ENCODE assay signal across 15 cellular contexts in genomic region chr6:109296305-109296915, GRCh38.
DNase-seq lines count a peak whose midpoint lies in the region; FAIRE-seq and TF ChIP-seq lines count a peak whose summit lies in the region.
"Had no signal": no experiment of that assay in that cellular context is flagged by ENCODE, and none has a peak within 500 bp of the region (broad histone marks: within the 10 kb centered on the region; RNA-seq: fewer than 3 reads in every experiment).

No MANE protein-coding gene starts in this region.

- TF ChIP-seq CTCF in 22Rv1 (IDR thresholded peaks at IDR 0.05) (no peak), esophagus squamous epithelium (IDR thresholded peaks at IDR 0.05) (no peak)

- no peaks in the 10 kb centered on the region for H3K4me1 Mint-ChIP-seq in activated naive CD4-positive, alpha-beta T cell treated with anti-CD3 and anti-CD28 coated beads, Interleukin-2, amount 10 ng/mL, durations not matched to agents 7 days and 5 days

- H3K27ac ChIP-seq in 22Rv1 (peak overlapping the region; percentile 43), esophagus squamous epithelium (no peak overlapping the region)
- H3K27ac ChIP-seq: heart left ventricle, neural progenitor cell had no signal

- H3K27ac Mint-ChIP-seq in activated naive CD4-positive, alpha-beta T cell treated with anti-CD3 and anti-CD28 coated beads, Interleukin-2, amount 10 ng/mL, durations not matched to agents 7 days and 5 days = no peak overlapping the region
- H3K27ac Mint-ChIP-seq: neural progenitor cell; T-helper 1 cell treated with Interleukin-12 subunit alpha and Interleukin-12 subunit beta and Interleukin-4 antibody, amounts not matched to agents 30 μg/mL and 1 μg/mL, for 36 hours had no signal

- H3K9me3 Mint-ChIP-seq in activated naive CD4-positive, alpha-beta T cell treated with anti-CD3 and anti-CD28 coated beads, Interleukin-2, amount 10 ng/mL, durations not matched to agents 7 days and 5 days = no peaks in the 10 kb centered on the region
- H3K9me3 Mint-ChIP-seq: neural progenitor cell; T-helper 1 cell treated with Interleukin-12 subunit alpha and Interleukin-12 subunit beta and Interleukin-4 antibody, amounts not matched to agents 30 μg/mL and 1 μg/mL, for 36 hours had no signal

- H3K9me3 ChIP-seq in esophagus squamous epithelium = no peaks in the 10 kb centered on the region
- H3K9me3 ChIP-seq: heart left ventricle had no signal

- DNase-seq in NCI-H128 (lab: John Stamatoyannopoulos, UW; ENCODE audit: unreplicated experiment) = peak; percentile 57
- DNase-seq in NCI-H748 (lab: John Stamatoyannopoulos, UW; ENCODE audit: unreplicated experiment) = peak; percentile 95
- no peak for DNase-seq in activated naive CD4-positive, alpha-beta T cell treated with anti-CD3 and anti-CD28 coated beads, Interleukin-2, amount 10 ng/mL, durations not matched to agents 7 days and 5 days
- DNase-seq in NCI-H2171 treated with DMSO at 0.1 percent for 48 hours (lab: John Stamatoyannopoulos, UW) = no peak
- DNase-seq in middle frontal gyrus (ENCODE audit: extremely low spot score, low spot score) = no peak
- DNase-seq in esophagus squamous epithelium (lab: John Stamatoyannopoulos, UW) = no peak
- DNase-seq: activated effector memory CD4-positive, alpha-beta T cell treated with anti-CD3 and anti-CD28 coated beads, Interleukin-2, amount 50 U/mL, for 16 hours; heart left ventricle; left cardiac atrium; trophoblast cell had no signal

- TF ChIP-seq POLR2A in esophagus squamous epithelium (IDR thresholded peaks at IDR 0.05) = no peak

- no peak overlapping the region for H3K4me3 Mint-ChIP-seq in activated naive CD4-positive, alpha-beta T cell treated with anti-CD3 and anti-CD28 coated beads, Interleukin-2, amount 10 ng/mL, durations not matched to agents 7 days and 5 days
- H3K4me3 Mint-ChIP-seq: neural progenitor cell; T-helper 1 cell treated with Interleukin-12 subunit alpha and Interleukin-12 subunit beta and Interleukin-4 antibody, amounts not matched to agents 30 μg/mL and 1 μg/mL, for 36 hours had no signal

- peaks cover 15% of the 10 kb centered on the region for H3K27me3 Mint-ChIP-seq in activated naive CD4-positive, alpha-beta T cell treated with anti-CD3 and anti-CD28 coated beads, Interleukin-2, amount 10 ng/mL, durations not matched to agents 7 days and 5 days

- FAIRE-seq in islet of Langerhans (lab: Jason Lieb, UNC) = peak; percentile 99
- FAIRE-seq: A204.1 had no signal

- intact Hi-C loops in esophagus squamous epithelium (cut with DNase I) = no loop called here

- no peaks in the 10 kb centered on the region for H3K27me3 ChIP-seq in esophagus squamous epithelium
- H3K27me3 ChIP-seq: heart left ventricle, neural progenitor cell had no signal

- H3K4me3 ChIP-seq in esophagus squamous epithelium = no peak overlapping the region
- H3K4me3 ChIP-seq: heart left ventricle, neural progenitor cell had no signal

- WGBS in esophagus squamous epithelium, 2 donors = 69 to 70% methylated on average over 3 of the region's 3 CpGs

- peaks cover 0 to 13% (median 5%) of the 10 kb centered on the region in 3 donors for H3K4me1 ChIP-seq in esophagus squamous epithelium

- no peaks in the 10 kb centered on the region for H3K36me3 Mint-ChIP-seq in activated naive CD4-positive, alpha-beta T cell treated with anti-CD3 and anti-CD28 coated beads, Interleukin-2, amount 10 ng/mL, durations not matched to agents 7 days and 5 days
- H3K36me3 Mint-ChIP-seq: neural progenitor cell had no signal

- CTCF ChIA-PET in activated naive CD4-positive, alpha-beta T cell treated with anti-CD3 and anti-CD28 coated beads, Interleukin-2, amount 10 ng/mL, durations not matched to agents 7 days and 5 days (lab: Charles Lee) = no interaction called here

- no peaks in the 10 kb centered on the region for H3K36me3 ChIP-seq in esophagus squamous epithelium
- H3K36me3 ChIP-seq: heart left ventricle, neural progenitor cell had no signal

Comparison
In these comparisons a context has a peak if more than half of its experiments do, and no peak if none do; other contexts are left out.
1. DNase-seq: peak in NCI-H128 (single experiment) and NCI-H748 (single experiment); none in activated naive CD4-positive, alpha-beta T cell treated with anti-CD3 and anti-CD28 coated beads, Interleukin-2, amount 10 ng/mL, durations not matched to agents 7 days and 5 days (single experiment), NCI-H2171 treated with DMSO at 0.1 percent for 48 hours (single experiment), middle frontal gyrus (single experiment) and esophagus squamous epithelium (single experiment).